ENCODE assay signal across 1 cellular context in the genomic region with DNA sequence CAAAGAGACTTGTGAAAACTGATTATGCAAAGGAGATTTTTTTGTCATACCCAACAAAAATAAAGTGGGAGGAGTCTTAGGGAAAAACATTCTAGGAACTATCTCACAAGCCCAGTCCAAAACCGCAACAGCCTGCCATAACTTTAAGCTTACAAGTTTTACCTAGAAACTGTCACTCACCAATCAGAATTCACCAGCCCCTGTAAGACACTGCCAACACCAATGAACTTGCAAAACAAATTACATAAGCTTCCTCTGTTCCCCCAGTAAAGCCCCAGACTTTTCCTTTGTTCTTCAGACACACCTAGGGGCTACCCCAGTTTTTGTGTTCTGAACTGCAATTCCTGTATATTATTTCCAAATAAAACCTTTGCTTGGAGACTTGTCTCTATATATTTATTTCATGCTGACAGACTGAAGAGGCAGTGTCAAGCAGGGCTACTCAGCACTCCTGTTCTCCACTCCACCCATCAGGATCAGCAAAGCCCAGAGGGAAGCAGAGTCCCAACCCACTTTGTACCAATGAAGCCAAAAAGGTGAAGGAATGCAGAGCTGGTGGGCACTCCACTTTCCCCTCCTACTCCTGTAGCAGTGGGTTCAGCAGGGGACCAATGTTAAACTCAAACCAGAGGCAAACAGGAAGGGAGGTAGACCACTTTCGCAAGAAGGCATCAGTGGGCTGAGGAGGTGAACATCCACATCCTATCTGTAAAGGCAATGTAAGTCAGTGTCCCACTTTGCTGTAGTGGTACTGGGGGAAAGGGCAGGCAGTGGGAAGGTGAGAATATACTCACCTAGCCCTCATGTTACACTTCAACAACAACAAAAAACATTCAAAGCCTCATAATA.
A peak's percentile ranks its signal among the peaks of the same experiment; 100 is the strongest.
TF ChIP-seq lines count a peak whose summit lies in the region.

No MANE protein-coding gene starts in this region.

TF ChIP-seq in HepG2, 621 proteins besides CTCF, POLR2A, EP300 and RAD21 (continued from another document and continues in another):
- TF ChIP-seq, protein P1, sequence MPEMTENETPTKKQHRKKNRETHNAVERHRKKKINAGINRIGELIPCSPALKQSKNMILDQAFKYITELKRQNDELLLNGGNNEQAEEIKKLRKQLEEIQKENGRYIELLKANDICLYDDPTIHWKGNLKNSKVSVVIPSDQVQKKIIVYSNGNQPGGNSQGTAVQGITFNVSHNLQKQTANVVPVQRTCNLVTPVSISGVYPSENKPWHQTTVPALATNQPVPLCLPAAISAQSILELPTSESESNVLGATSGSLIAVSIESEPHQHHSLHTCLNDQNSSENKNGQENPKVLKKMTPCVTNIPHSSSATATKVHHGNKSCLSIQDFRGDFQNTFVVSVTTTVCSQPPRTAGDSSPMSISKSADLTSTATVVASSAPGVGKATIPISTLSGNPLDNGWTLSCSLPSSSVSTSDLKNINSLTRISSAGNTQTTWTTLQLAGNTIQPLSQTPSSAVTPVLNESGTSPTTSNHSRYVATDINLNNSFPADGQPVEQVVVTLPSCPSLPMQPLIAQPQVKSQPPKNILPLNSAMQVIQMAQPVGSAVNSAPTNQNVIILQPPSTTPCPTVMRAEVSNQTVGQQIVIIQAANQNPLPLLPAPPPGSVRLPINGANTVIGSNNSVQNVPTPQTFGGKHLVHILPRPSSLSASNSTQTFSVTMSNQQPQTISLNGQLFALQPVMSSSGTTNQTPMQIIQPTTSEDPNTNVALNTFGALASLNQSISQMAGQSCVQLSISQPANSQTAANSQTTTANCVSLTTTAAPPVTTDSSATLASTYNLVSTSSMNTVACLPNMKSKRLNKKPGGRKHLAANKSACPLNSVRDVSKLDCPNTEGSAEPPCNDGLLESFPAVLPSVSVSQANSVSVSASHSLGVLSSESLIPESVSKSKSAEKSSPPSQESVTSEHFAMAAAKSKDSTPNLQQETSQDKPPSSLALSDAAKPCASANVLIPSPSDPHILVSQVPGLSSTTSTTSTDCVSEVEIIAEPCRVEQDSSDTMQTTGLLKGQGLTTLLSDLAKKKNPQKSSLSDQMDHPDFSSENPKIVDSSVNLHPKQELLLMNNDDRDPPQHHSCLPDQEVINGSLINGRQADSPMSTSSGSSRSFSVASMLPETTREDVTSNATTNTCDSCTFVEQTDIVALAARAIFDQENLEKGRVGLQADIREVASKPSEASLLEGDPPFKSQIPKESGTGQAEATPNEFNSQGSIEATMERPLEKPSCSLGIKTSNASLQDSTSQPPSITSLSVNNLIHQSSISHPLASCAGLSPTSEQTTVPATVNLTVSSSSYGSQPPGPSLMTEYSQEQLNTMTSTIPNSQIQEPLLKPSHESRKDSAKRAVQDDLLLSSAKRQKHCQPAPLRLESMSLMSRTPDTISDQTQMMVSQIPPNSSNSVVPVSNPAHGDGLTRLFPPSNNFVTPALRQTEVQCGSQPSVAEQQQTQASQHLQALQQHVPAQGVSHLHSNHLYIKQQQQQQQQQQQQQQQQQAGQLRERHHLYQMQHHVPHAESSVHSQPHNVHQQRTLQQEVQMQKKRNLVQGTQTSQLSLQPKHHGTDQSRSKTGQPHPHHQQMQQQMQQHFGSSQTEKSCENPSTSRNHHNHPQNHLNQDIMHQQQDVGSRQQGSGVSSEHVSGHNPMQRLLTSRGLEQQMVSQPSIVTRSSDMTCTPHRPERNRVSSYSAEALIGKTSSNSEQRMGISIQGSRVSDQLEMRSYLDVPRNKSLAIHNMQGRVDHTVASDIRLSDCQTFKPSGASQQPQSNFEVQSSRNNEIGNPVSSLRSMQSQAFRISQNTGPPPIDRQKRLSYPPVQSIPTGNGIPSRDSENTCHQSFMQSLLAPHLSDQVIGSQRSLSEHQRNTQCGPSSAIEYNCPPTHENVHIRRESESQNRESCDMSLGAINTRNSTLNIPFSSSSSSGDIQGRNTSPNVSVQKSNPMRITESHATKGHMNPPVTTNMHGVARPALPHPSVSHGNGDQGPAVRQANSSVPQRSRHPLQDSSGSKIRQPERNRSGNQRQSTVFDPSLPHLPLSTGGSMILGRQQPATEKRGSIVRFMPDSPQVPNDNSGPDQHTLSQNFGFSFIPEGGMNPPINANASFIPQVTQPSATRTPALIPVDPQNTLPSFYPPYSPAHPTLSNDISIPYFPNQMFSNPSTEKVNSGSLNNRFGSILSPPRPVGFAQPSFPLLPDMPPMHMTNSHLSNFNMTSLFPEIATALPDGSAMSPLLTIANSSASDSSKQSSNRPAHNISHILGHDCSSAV (CRISPR knock-in tag; IDR thresholded peaks at IDR 0.05; ENCODE audit: borderline replicate concordance) = no peak
- TF ChIP-seq SOX6 (IDR thresholded peaks at IDR 0.05) = no peak
- TF ChIP-seq SOX6 (CRISPR knock-in tag; IDR thresholded peaks at IDR 0.05) = 0 out of 2 replicates have a peak, but pooled peaks have one; percentile 21
- peak; percentile 21; the same call in 1 of the 2 replicates for TF ChIP-seq PPARG (CRISPR knock-in tag; conservative IDR thresholded peaks at IDR 0.05)
- TF ChIP-seq ZMYM4 (CRISPR knock-in tag; IDR thresholded peaks at IDR 0.05) = peak; percentile 69
- TF ChIP-seq, protein P2, sequence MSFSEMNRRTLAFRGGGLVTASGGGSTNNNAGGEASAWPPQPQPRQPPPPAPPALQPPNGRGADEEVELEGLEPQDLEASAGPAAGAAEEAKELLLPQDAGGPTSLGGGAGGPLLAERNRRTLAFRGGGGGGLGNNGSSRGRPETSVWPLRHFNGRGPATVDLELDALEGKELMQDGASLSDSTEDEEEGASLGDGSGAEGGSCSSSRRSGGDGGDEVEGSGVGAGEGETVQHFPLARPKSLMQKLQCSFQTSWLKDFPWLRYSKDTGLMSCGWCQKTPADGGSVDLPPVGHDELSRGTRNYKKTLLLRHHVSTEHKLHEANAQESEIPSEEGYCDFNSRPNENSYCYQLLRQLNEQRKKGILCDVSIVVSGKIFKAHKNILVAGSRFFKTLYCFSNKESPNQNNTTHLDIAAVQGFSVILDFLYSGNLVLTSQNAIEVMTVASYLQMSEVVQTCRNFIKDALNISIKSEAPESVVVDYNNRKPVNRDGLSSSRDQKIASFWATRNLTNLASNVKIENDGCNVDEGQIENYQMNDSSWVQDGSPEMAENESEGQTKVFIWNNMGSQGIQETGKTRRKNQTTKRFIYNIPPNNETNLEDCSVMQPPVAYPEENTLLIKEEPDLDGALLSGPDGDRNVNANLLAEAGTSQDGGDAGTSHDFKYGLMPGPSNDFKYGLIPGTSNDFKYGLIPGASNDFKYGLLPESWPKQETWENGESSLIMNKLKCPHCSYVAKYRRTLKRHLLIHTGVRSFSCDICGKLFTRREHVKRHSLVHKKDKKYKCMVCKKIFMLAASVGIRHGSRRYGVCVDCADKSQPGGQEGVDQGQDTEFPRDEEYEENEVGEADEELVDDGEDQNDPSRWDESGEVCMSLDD (CRISPR knock-in tag; IDR thresholded peaks at IDR 0.05; ENCODE audit: borderline replicate concordance) = no peak
- peak; percentile 38; the same call in 1 of the 2 replicates for TF ChIP-seq CEBPB (IDR thresholded peaks at IDR 0.05; ENCODE audit: borderline replicate concordance, low read depth, low read length)
- TF ChIP-seq, protein P3, sequence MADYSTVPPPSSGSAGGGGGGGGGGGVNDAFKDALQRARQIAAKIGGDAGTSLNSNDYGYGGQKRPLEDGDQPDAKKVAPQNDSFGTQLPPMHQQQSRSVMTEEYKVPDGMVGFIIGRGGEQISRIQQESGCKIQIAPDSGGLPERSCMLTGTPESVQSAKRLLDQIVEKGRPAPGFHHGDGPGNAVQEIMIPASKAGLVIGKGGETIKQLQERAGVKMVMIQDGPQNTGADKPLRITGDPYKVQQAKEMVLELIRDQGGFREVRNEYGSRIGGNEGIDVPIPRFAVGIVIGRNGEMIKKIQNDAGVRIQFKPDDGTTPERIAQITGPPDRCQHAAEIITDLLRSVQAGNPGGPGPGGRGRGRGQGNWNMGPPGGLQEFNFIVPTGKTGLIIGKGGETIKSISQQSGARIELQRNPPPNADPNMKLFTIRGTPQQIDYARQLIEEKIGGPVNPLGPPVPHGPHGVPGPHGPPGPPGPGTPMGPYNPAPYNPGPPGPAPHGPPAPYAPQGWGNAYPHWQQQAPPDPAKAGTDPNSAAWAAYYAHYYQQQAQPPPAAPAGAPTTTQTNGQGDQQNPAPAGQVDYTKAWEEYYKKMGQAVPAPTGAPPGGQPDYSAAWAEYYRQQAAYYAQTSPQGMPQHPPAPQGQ (CRISPR knock-in tag; IDR thresholded peaks at IDR 0.05; ENCODE audit: borderline replicate concordance) = no peak
- 0 out of 2 replicates have a peak, but pooled peaks have one; percentile 15 for TF ChIP-seq PITX1 (CRISPR knock-in tag; IDR thresholded peaks at IDR 0.05)
- no peak for TF ChIP-seq ZNF83 (CRISPR knock-in tag; IDR thresholded peaks at IDR 0.05; ENCODE audit: borderline replicate concordance)
- TF ChIP-seq POGZ (CRISPR knock-in tag; IDR thresholded peaks at IDR 0.05) = peak; percentile 66
- TF ChIP-seq, protein P4, sequence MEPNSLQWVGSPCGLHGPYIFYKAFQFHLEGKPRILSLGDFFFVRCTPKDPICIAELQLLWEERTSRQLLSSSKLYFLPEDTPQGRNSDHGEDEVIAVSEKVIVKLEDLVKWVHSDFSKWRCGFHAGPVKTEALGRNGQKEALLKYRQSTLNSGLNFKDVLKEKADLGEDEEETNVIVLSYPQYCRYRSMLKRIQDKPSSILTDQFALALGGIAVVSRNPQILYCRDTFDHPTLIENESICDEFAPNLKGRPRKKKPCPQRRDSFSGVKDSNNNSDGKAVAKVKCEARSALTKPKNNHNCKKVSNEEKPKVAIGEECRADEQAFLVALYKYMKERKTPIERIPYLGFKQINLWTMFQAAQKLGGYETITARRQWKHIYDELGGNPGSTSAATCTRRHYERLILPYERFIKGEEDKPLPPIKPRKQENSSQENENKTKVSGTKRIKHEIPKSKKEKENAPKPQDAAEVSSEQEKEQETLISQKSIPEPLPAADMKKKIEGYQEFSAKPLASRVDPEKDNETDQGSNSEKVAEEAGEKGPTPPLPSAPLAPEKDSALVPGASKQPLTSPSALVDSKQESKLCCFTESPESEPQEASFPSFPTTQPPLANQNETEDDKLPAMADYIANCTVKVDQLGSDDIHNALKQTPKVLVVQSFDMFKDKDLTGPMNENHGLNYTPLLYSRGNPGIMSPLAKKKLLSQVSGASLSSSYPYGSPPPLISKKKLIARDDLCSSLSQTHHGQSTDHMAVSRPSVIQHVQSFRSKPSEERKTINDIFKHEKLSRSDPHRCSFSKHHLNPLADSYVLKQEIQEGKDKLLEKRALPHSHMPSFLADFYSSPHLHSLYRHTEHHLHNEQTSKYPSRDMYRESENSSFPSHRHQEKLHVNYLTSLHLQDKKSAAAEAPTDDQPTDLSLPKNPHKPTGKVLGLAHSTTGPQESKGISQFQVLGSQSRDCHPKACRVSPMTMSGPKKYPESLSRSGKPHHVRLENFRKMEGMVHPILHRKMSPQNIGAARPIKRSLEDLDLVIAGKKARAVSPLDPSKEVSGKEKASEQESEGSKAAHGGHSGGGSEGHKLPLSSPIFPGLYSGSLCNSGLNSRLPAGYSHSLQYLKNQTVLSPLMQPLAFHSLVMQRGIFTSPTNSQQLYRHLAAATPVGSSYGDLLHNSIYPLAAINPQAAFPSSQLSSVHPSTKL (CRISPR knock-in tag; IDR thresholded peaks at IDR 0.05) = 0 out of 2 replicates have a peak, but pooled peaks have one; percentile 30
- no peak for TF ChIP-seq CAMTA2 (CRISPR knock-in tag; IDR thresholded peaks at IDR 0.05; ENCODE audit: borderline replicate concordance)
- TF ChIP-seq, protein P5, sequence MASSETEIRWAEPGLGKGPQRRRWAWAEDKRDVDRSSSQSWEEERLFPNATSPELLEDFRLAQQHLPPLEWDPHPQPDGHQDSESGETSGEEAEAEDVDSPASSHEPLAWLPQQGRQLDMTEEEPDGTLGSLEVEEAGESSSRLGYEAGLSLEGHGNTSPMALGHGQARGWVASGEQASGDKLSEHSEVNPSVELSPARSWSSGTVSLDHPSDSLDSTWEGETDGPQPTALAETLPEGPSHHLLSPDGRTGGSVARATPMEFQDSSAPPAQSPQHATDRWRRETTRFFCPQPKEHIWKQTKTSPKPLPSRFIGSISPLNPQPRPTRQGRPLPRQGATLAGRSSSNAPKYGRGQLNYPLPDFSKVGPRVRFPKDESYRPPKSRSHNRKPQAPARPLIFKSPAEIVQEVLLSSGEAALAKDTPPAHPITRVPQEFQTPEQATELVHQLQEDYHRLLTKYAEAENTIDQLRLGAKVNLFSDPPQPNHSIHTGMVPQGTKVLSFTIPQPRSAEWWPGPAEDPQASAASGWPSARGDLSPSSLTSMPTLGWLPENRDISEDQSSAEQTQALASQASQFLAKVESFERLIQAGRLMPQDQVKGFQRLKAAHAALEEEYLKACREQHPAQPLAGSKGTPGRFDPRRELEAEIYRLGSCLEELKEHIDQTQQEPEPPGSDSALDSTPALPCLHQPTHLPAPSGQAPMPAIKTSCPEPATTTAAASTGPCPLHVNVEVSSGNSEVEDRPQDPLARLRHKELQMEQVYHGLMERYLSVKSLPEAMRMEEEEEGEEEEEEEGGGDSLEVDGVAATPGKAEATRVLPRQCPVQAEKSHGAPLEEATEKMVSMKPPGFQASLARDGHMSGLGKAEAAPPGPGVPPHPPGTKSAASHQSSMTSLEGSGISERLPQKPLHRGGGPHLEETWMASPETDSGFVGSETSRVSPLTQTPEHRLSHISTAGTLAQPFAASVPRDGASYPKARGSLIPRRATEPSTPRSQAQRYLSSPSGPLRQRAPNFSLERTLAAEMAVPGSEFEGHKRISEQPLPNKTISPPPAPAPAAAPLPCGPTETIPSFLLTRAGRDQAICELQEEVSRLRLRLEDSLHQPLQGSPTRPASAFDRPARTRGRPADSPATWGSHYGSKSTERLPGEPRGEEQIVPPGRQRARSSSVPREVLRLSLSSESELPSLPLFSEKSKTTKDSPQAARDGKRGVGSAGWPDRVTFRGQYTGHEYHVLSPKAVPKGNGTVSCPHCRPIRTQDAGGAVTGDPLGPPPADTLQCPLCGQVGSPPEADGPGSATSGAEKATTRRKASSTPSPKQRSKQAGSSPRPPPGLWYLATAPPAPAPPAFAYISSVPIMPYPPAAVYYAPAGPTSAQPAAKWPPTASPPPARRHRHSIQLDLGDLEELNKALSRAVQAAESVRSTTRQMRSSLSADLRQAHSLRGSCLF (CRISPR knock-in tag; IDR thresholded peaks at IDR 0.05; ENCODE audit: borderline replicate concordance) = no peak
- no peak for TF ChIP-seq ZBTB38 (CRISPR knock-in tag; IDR thresholded peaks at IDR 0.05)
- TF ChIP-seq ZKSCAN5 (CRISPR knock-in tag; IDR thresholded peaks at IDR 0.05) = peak; percentile 92
- 0 out of 2 replicates have a peak, but pooled peaks have one; percentile 34 for TF ChIP-seq TRIM24 (CRISPR knock-in tag; IDR thresholded peaks at IDR 0.05)
- 0 out of 2 replicates have a peak, but pooled peaks have one; percentile 12 for TF ChIP-seq THAP11 (CRISPR knock-in tag; IDR thresholded peaks at IDR 0.05)
- TF ChIP-seq, protein P6, sequence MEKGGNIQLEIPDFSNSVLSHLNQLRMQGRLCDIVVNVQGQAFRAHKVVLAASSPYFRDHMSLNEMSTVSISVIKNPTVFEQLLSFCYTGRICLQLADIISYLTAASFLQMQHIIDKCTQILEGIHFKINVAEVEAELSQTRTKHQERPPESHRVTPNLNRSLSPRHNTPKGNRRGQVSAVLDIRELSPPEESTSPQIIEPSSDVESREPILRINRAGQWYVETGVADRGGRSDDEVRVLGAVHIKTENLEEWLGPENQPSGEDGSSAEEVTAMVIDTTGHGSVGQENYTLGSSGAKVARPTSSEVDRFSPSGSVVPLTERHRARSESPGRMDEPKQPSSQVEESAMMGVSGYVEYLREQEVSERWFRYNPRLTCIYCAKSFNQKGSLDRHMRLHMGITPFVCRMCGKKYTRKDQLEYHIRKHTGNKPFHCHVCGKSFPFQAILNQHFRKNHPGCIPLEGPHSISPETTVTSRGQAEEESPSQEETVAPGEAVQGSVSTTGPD (CRISPR knock-in tag; IDR thresholded peaks at IDR 0.05) = no peak
- peak; percentile 67 for TF ChIP-seq CEBPG (CRISPR knock-in tag; IDR thresholded peaks at IDR 0.05)
- TF ChIP-seq ETV5 (CRISPR knock-in tag; IDR thresholded peaks at IDR 0.05; ENCODE audit: borderline replicate concordance) = peak; percentile 55; the same call in 1 of the 2 replicates
- no peak for TF ChIP-seq ZNF232 (CRISPR knock-in tag; IDR thresholded peaks at IDR 0.05; ENCODE audit: borderline replicate concordance)
- TF ChIP-seq CENPT (CRISPR knock-in tag; IDR thresholded peaks at IDR 0.05; ENCODE audit: low read depth) = no peak
- no peak for TF ChIP-seq FOXA3 (CRISPR knock-in tag; IDR thresholded peaks at IDR 0.05)
- TF ChIP-seq SALL1 (CRISPR knock-in tag; IDR thresholded peaks at IDR 0.05) = peak; percentile 50
- TF ChIP-seq DMAP1 (CRISPR knock-in tag; IDR thresholded peaks at IDR 0.05) = no peak
- no peak for TF ChIP-seq CCAR2 (optimal IDR thresholded peaks at IDR 0.05; ENCODE audit: low read depth, low read length)
